ENCODE assay signal across 19 cellular contexts in the genomic region with DNA sequence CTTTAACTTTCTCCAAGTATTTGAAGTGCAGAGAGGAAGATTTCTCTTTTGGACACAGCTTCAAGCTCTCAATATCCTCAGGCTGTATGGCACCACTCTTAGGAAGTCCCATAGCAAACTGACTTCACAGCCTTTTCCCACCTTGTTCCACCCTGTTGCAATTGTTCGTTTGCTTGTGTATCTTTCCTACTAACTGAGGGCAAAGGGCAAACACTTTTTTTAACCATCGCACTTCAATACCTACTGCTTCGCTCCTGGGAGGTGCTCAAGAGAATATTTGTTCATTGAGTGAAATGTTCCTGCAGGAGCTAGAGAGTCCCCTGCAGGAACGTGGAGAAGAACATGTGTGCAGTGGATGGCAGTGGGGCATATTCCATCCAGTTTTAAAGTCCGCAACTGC.
"Had no signal": no experiment of that assay in that cellular context is flagged by ENCODE, and none has a peak within 500 bp of the region (broad histone marks: within the 10 kb centered on the region; RNA-seq: fewer than 3 reads in every experiment).

No MANE protein-coding gene starts in this region.

- H3K36me3 Mint-ChIP-seq: IgD-negative memory B cell had no signal

- ATAC-seq: K562, Panc1, PC-3 had no signal

- H3K4me1 Mint-ChIP-seq: IgD-negative memory B cell had no signal

- DNase-seq: Kasumi-1; MM.1S; NCI-H1436 treated with DMSO at 0.1 percent for 48 hours; NCI-H1694; NCI-H187 treated with DMSO at 0.1 percent for 48 hours; NCI-H2171 treated with DMSO at 0.1 percent for 48 hours; NCI-H446 treated with DMSO at 0.1 percent for 48 hours; NCI-H510A treated with DMSO at 0.1 percent for 48 hours; NCI-H526; NK-92 treated with Interleukin-12 subunit alpha and Interleukin-12 subunit beta, amount 100 ng/mL, for 24 hours; PC-3; SHP77; SK-N-SH; SW 1271 had no signal

- H3K27ac ChIP-seq: KMS-11, RWPE1 had no signal

- H3K4me3 Mint-ChIP-seq: IgD-negative memory B cell had no signal

- FAIRE-seq: K562 had no signal

- H3K4me3 ChIP-seq: K562 had no signal

- H3K27ac Mint-ChIP-seq: IgD-negative memory B cell had no signal

- H3K9me3 ChIP-seq: SK-N-SH had no signal
